ENCODE assay signal across 8 cellular contexts in the genomic region with DNA sequence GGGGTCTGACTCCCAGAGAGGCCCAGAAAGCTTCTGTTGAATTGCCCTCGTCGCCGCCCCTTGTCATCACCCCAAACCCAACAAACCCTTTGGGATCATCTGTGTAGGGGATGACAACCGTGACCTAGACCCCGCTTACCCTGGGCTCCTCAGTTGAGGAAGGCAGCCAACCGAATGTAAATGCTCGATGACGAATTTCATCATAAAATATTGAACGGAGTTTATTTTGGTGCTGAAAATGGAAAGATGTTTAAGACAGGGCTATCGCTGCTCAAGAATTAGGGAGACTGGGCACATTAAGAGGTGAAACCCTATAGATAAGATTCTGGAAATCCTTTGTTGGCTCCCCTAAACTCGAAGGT. TPM values are rescaled to one million over a fixed set of nuclear protein-coding genes. Genes with fewer than 3 reads are reported as not detected.
DNase-seq lines count a peak whose midpoint lies in the region; ATAC-seq, FAIRE-seq and TF ChIP-seq lines count a peak whose summit lies in the region.

No MANE protein-coding gene starts in this region.

- TF ChIP-seq CTCF in WI38 (IDR thresholded peaks at IDR 0.05; ENCODE audit: low read depth, low read length) (no peak), heart right ventricle (IDR thresholded peaks at IDR 0.05) (no peak), D721Med (IDR thresholded peaks at IDR 0.05; ENCODE audit: insufficient read depth, missing control alignments) (no peak)

- H3K36me3 ChIP-seq in heart right ventricle = peaks cover 0 to 31% (median 4%) of the 10 kb centered on the region in 9 donors

- no peaks in the 10 kb centered on the region for H3K27me3 ChIP-seq in heart right ventricle

- peaks cover 0 to 26% (median 17%) of the 10 kb centered on the region in 9 donors for H3K4me1 ChIP-seq in heart right ventricle

- FAIRE-seq in D721Med (lab: Jason Lieb, UNC) = no peak

- DNase-seq in heart right ventricle (no peak), D721Med (ENCODE audit: insufficient read length, low spot score) (no peak), islet precursor cell (no peak), HuH-7 (ENCODE audit: low spot score) (no peak)

- WGBS in heart right ventricle, 2 donors = 0% methylated on average over 11 of the region's 11 CpGs

- no peaks in the 10 kb centered on the region for H3K9me3 ChIP-seq in heart right ventricle

- intact Hi-C loops in heart right ventricle (cut with DNase I) = loop anchor here in 3 of 10 donors (1.0 to 10.0 kb wide), 5 partner anchors 37 to 174 kb away; a partner anchor contains a TSS

- H3K27ac ChIP-seq in heart right ventricle = peak overlapping the region; percentile 90 to 99 (median 96)
- H3K27ac ChIP-seq in skin epidermis = peak overlapping the region; percentile 90 to 99 (median 97)

- peak overlapping the region; percentile 96 for H3K4me3 ChIP-seq in WI38 (ENCODE audit: low read depth, low read length)
- H3K4me3 ChIP-seq in heart right ventricle = peak overlapping the region; percentile 66 to 98 (median 90)
- H3K4me3 ChIP-seq in skin epidermis = peak overlapping the region; percentile 62 to 92 (median 82)

- ATAC-seq in GM18867 (IDR thresholded peaks at IDR 0.05; ENCODE audit: unreplicated experiment) (peak; percentile 3), HG02678 (IDR thresholded peaks at IDR 0.05; ENCODE audit: unreplicated experiment) (peak; percentile 8), heart right ventricle (peak in 5 of 8 donors; percentile 5 to 30 (median 26))

RNA-seq across cellular contexts. Expression of a gene that starts 0.5 kb away (rescaled TPM):
- total RNA-seq in heart right ventricle = 10 to 100 TPM; 60.5 to 83.2 (median 72.8) TPM
- polyA plus RNA-seq in heart right ventricle = 10 to 100 TPM; 64.6 to 88.9 TPM

RNA-seq across cellular contexts. Expression of a gene that starts 44.2 kb away (rescaled TPM):
- 100 to 1,000 TPM; 122 to 235 (median 150) TPM for total RNA-seq in heart right ventricle
- polyA plus RNA-seq in heart right ventricle = 100 to 1,000 TPM; 207 to 227 TPM

RNA-seq across cellular contexts. Expression of a gene that starts 48.4 kb away (rescaled TPM):
- total RNA-seq in heart right ventricle = 10 to 100 TPM in 3 of 10 donors, 1 to 10 TPM in 7; 6.5 to 13.1 (median 9.1) TPM
- 1 to 10 TPM; 1.3 to 1.8 TPM for polyA plus RNA-seq in heart right ventricle
